Comparison of ENCODE assay signal across 11 cellular contexts in the genomic region with DNA sequence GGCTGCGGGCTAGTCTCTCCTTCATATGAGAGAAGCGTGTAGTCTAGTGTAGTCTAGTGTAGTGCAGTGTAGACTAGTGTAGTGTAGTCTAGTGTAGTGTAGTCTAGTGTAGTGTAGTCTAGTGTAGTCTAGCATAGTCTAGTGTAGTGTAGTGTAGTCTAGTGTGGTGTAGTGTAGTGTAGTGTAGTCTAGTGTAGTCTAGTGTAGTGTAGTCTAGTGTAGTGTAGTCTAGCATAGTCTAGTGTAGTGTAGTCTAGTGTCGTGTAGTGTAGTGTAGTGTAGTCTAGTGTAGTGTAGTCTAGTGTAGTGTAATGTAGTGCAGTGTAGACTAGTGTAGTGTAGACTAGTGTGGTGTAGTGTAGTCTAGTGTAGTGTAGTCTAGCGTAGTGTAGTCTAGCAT. TPM values are rescaled to one million over a fixed set of nuclear protein-coding genes. Genes with fewer than 3 reads are reported as not detected.
"Had no signal": no experiment of that assay in that cellular context is flagged by ENCODE, and none has a peak within 500 bp of the region (broad histone marks: within the 10 kb centered on the region; RNA-seq: fewer than 3 reads in every experiment).

No MANE protein-coding gene starts in this region.

RNA-seq across cellular contexts. Expression of gene PDE10A, which starts 44.1 kb away (rescaled TPM):
- total RNA-seq: activated B cell treated with CpG ODN at 0.5 μM for 24 hours; activated CD4-positive, alpha-beta memory T cell treated with anti-CD3 and anti-CD28 coated beads for 36 hours; activated CD4-positive, alpha-beta T cell treated with anti-CD3 and anti-CD28 coated beads, Interleukin-2, amount 10 ng/mL, durations not matched to agents 24 days and 14 days; activated CD8-positive, alpha-beta memory T cell treated with anti-CD3 and anti-CD28 coated beads for 36 hours; activated CD8-positive, alpha-beta T cell treated with anti-CD3 and anti-CD28 coated beads for 36 hours; activated naive CD4-positive, alpha-beta T cell treated with anti-CD3 and anti-CD28 coated beads for 36 hours; activated naive CD4-positive, alpha-beta T cell treated with anti-CD3 and anti-CD28 coated beads, Interleukin-2, amount 50 U/mL, for 72 hours; activated naive CD8-positive, alpha-beta T cell treated with anti-CD3 and anti-CD28 coated beads for 36 hours; activated T-cell treated with anti-CD3 and anti-CD28 coated beads, Interleukin-2, amount 50 U/mL, for 72 hours; activated T-helper 1 cell treated with anti-CD3 and anti-CD28 coated beads, Interleukin-12 subunit alpha, Interleukin-12 subunit beta, Interleukin-2, Interleukin-4 antibody, amounts not matched to agents 30 ng/mL and 10 ng/mL and 1 ng/mL, durations not matched to agents 14 hours and 24 hours and 36 hours; activated T-helper 17 cell treated with anti-CD3 and anti-CD28 coated beads, Interleukin-2, amount 50 U/mL, for 72 hours had no signal
